In the genomic region with DNA sequence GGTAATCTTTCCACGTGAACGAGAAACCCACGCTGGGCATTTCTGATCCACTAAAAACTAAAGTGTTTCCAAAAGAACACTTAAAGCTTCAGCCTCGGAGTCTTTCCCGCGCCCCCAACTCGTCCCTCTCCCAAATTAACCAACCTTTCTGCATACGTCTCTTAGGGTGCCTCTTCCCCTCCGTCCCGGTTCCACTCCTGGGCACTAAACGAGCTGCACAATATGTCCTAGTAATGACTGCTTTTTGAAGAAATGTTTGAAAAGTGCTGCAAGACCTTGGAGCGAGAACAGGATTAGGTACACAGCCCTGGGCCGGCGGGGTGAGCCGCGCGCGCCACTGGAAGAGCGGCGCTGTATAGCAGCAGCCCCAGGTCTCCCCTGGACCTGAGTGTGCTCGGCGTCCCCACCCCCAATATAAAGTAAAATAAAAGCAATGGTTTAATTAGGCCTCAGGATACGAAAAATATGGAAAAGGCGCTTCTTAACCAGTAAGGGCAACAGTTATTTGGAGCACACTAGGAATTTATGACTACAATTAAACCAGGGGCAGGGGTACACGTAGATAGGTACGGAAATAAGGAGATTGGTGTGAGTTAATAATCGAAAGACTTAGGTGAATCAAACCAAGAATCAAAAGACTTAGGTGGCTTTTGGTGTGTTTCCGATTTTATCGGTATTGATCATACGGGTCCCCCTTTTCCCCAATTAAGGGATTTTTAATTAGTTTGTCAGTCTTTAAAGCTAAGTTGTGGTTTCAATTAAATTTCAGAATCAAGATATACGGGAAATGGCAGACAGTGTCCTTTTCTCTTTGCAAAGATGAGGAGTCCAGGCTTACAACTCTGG, we compare ENCODE assay signal across 8 cellular contexts. TPM values are rescaled to one million over a fixed set of nuclear protein-coding genes. Genes with fewer than 3 reads are reported as not detected.
DNase-seq lines count a peak whose midpoint lies in the region; ATAC-seq and TF ChIP-seq lines count a peak whose summit lies in the region.

No MANE protein-coding gene starts in this region.

- H3K9me3 ChIP-seq in DND-41 (ENCODE audit: insufficient read depth, low read length, severe bottlenecking) (no peaks in the 10 kb centered on the region), osteoblast (ENCODE audit: low read depth, low read length) (no peaks in the 10 kb centered on the region)

- H4K20me1 ChIP-seq in DND-41 (ENCODE audit: insufficient read depth, low read length) (no peaks in the 10 kb centered on the region), osteoblast (ENCODE audit: insufficient read depth, low read length) (no peaks in the 10 kb centered on the region)

- no peak for TF ChIP-seq CTCF in DND-41 (IDR thresholded peaks at IDR 0.05; ENCODE audit: borderline replicate concordance, extremely low read depth, low read length, poor library complexity, severe bottlenecking)
- TF ChIP-seq CTCF in epithelial cell of proximal tubule (conservative IDR thresholded peaks at IDR 0.05; ENCODE audit: low read depth, low read length), result no peak
- no peak for TF ChIP-seq CTCF in osteoblast (IDR thresholded peaks at IDR 0.05; ENCODE audit: extremely low read depth, low read depth, low read length)

- H3K36me3 ChIP-seq in DND-41 (ENCODE audit: insufficient read depth, low read length) (no peaks in the 10 kb centered on the region; the same call in 1 of the 2 replicates), osteoblast (ENCODE audit: insufficient read depth, low read length) (no peaks in the 10 kb centered on the region)

- H3K4me3 ChIP-seq in DND-41 (ENCODE audit: low read depth in 1 of 2, low read length in 2 of 2), result peak overlapping the region in 1 of 2 experiments; percentile 25; a peak in 1 of 4 replicates
- H3K4me3 ChIP-seq in epithelial cell of proximal tubule (ENCODE audit: low read depth, low read length), result peak overlapping the region; percentile 2
- peak overlapping the region; percentile 10 for H3K4me3 ChIP-seq in osteoblast (ENCODE audit: insufficient read depth, low read length)

- no peak overlapping the region for H3K27ac ChIP-seq in DND-41 (ENCODE audit: low read length)
- no peak overlapping the region for H3K27ac ChIP-seq in osteoblast (ENCODE audit: low read depth, low read length)

- DNase-seq in DND-41 (no peak), NCI-H526 (lab: John Stamatoyannopoulos, UW) (peak; percentile 2 to 58), epithelial cell of proximal tubule (ENCODE audit: low read depth) (no peak), osteoblast (ENCODE audit: insufficient read length, low spot score, missing footprints) (peak; percentile 56), HK-2 (ENCODE audit: unreplicated experiment) (no peak), NCI-H1436 treated with DMSO at 0.1 percent for 48 hours (lab: John Stamatoyannopoulos, UW) (no peak), NCI-H345 treated with DMSO at 0.1 percent for 48 hours (lab: John Stamatoyannopoulos, UW; ENCODE audit: unreplicated experiment) (no peak)

- H3K9ac ChIP-seq in DND-41 (ENCODE audit: low read depth, low read length), result peak overlapping the region; percentile 52; the same call in 1 of the 2 replicates

- H3K79me2 ChIP-seq in DND-41 (ENCODE audit: insufficient read depth, low read length), result peaks cover 24% of the 10 kb centered on the region
- H3K79me2 ChIP-seq in osteoblast (ENCODE audit: insufficient read depth, low read length), result no peaks in the 10 kb centered on the region

- H2AFZ ChIP-seq in DND-41 (ENCODE audit: low read depth, low read length) (no peak overlapping the region), osteoblast (ENCODE audit: low read length) (no peak overlapping the region)

- H3K4me1 ChIP-seq in DND-41 (ENCODE audit: insufficient read depth, low read length) (peaks cover 47% of the 10 kb centered on the region), osteoblast (ENCODE audit: insufficient read depth, low read length) (peaks cover 15% of the 10 kb centered on the region)

- no peak for ATAC-seq in DND-41 (ENCODE audit: insufficient read depth, low read depth)
- ATAC-seq in HG02973 (IDR thresholded peaks at IDR 0.05; ENCODE audit: unreplicated experiment), result no peak

- H3K27me3 ChIP-seq in DND-41 (ENCODE audit: insufficient read depth, low read length, poor library complexity), result peaks cover 20% of the 10 kb centered on the region
- H3K27me3 ChIP-seq in osteoblast (ENCODE audit: insufficient read depth, low read length), result no peaks in the 10 kb centered on the region

- H3K4me2 ChIP-seq in DND-41 (ENCODE audit: insufficient read depth, low read length) (peak overlapping the region; percentile 76), osteoblast (ENCODE audit: insufficient read depth, low read length) (peak overlapping the region; percentile 46)

RNA-seq across cellular contexts. Expression of a gene that starts 1.9 kb away (rescaled TPM):
- total RNA-seq in epithelial cell of proximal tubule (0.52 and 1.0 TPM in 2 replicates), osteoblast (3.8 and 4.0 TPM in 2 replicates)

RNA-seq across cellular contexts. Expression of a gene that starts 34.7 kb away (rescaled TPM):
- total RNA-seq in epithelial cell of proximal tubule (7.3 and 11.9 TPM in 2 replicates), osteoblast (18.6 and 23.9 TPM in 2 replicates)

Comparison
In these comparisons a context has a peak if more than half of its experiments do, and no peak if none do; other contexts are left out.
1. DNase-seq: peak in NCI-H526 (2 of 2) and osteoblast (single experiment); none in DND-41 (single experiment), epithelial cell of proximal tubule (single experiment), HK-2 (single experiment), NCI-H1436 treated with DMSO at 0.1 percent for 48 hours (single experiment) and NCI-H345 treated with DMSO at 0.1 percent for 48 hours (single experiment).